Comparison of ENCODE assay signal across 19 cellular contexts in the genomic region with DNA sequence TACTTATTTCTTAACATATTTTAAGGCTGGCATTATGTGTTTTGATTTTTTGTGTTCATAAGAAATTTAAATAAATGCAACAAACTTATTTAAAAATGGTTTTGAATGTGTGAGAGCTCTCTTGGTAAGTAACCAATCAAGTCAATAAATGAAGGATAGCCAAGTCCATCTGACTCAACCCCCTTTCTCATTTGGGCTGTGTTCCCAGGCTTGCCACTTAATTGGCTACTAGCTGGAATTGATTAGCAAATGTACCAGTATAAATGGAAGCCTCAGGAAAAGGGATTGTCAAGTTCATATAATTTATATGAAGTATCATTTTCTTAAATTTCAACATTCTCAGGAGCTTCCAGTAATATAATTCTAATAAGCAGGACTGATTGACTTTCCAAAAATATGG.
DNase-seq lines count a peak whose midpoint lies in the region; FAIRE-seq lines count a peak whose summit lies in the region.
"Had no signal": no experiment of that assay in that cellular context is flagged by ENCODE, and none has a peak within 500 bp of the region (broad histone marks: within the 10 kb centered on the region; RNA-seq: fewer than 3 reads in every experiment).

No MANE protein-coding gene starts in this region.

- H3K36me3 Mint-ChIP-seq in activated T-cell treated with anti-CD3 and anti-CD28 coated beads, Interleukin-2, amount 50 U/mL, for 24 hours (ENCODE audit: low read depth): no peaks in the 10 kb centered on the region
- H3K36me3 Mint-ChIP-seq: CD4-positive, CD25-positive, alpha-beta regulatory T cell had no signal

- H3K4me3 Mint-ChIP-seq in activated T-cell treated with anti-CD3 and anti-CD28 coated beads, Interleukin-2, amount 50 U/mL, for 24 hours: no peak overlapping the region
- H3K4me3 Mint-ChIP-seq: CD4-positive, CD25-positive, alpha-beta regulatory T cell had no signal

- no peaks in the 10 kb centered on the region for H3K9me3 Mint-ChIP-seq in activated T-cell treated with anti-CD3 and anti-CD28 coated beads, Interleukin-2, amount 50 U/mL, for 24 hours
- H3K9me3 Mint-ChIP-seq: CD4-positive, CD25-positive, alpha-beta regulatory T cell had no signal

- peaks cover 3% of the 10 kb centered on the region for H3K27me3 Mint-ChIP-seq in activated T-cell treated with anti-CD3 and anti-CD28 coated beads, Interleukin-2, amount 50 U/mL, for 24 hours

- no peak for FAIRE-seq in small intestine (lab: Jason Lieb, UNC)
- FAIRE-seq: A549, GM12891 had no signal

- H3K9me3 ChIP-seq in small intestine (ENCODE audit: control insufficient read depth, low read depth): no peaks in the 10 kb centered on the region
- H3K9me3 ChIP-seq: A549, Peyer's patch had no signal

- no peaks in the 10 kb centered on the region for H3K27me3 ChIP-seq in small intestine (ENCODE audit: control insufficient read depth in 2 of 2, insufficient read depth in 2 of 2, low read length in 2 of 2)
- H3K27me3 ChIP-seq: Peyer's patch had no signal

- H3K4me1 ChIP-seq in small intestine (ENCODE audit: control insufficient read depth in 2 of 2, insufficient read depth in 1 of 2, low read depth in 1 of 2, low read length in 1 of 2): no peaks in the 10 kb centered on the region
- H3K4me1 ChIP-seq: A549, Peyer's patch had no signal

- H3K27ac ChIP-seq in small intestine (ENCODE audit: low read depth in 1 of 2, low read length in 1 of 2): no peak overlapping the region
- H3K27ac ChIP-seq: A549, Peyer's patch had no signal

- H3K4me1 Mint-ChIP-seq in activated T-cell treated with anti-CD3 and anti-CD28 coated beads, Interleukin-2, amount 50 U/mL, for 24 hours (ENCODE audit: low read depth): no peaks in the 10 kb centered on the region
- H3K4me1 Mint-ChIP-seq: CD4-positive, CD25-positive, alpha-beta regulatory T cell had no signal

- no peak overlapping the region for H3K27ac Mint-ChIP-seq in activated T-cell treated with anti-CD3 and anti-CD28 coated beads, Interleukin-2, amount 50 U/mL, for 24 hours
- H3K27ac Mint-ChIP-seq: CD4-positive, CD25-positive, alpha-beta regulatory T cell had no signal

- no peak overlapping the region for H3K4me3 ChIP-seq in small intestine (ENCODE audit: low read depth in 1 of 2, low read length in 2 of 2)
- H3K4me3 ChIP-seq: A549, Peyer's patch had no signal

- H3K36me3 ChIP-seq in small intestine (ENCODE audit: control insufficient read depth in 2 of 2, insufficient read depth in 2 of 2, low read length in 2 of 2): no peaks in the 10 kb centered on the region
- H3K36me3 ChIP-seq: Peyer's patch had no signal

- DNase-seq in COR-L47 (lab: John Stamatoyannopoulos, UW) (peak; percentile 58), NCI-H1105 treated with DMSO at 0.1 percent for 48 hours (lab: John Stamatoyannopoulos, UW) (peak; percentile 95), NCI-H748 (lab: John Stamatoyannopoulos, UW; ENCODE audit: unreplicated experiment) (peak; percentile 87), globus pallidus (ENCODE audit: low spot score) (peak; percentile 19), small intestine (no peak), MV-4-11 (lab: John Stamatoyannopoulos, UW) (no peak)
- DNase-seq in activated CD4-positive, alpha-beta T cell treated with anti-CD3 and anti-CD28 coated beads, Interleukin-2, amount 50 U/mL, for 48 hours: no peak
- DNase-seq in activated T-cell treated with anti-CD3 and anti-CD28 coated beads, Interleukin-2, amount 50 U/mL, for 24 hours: no peak
- DNase-seq: AML-193; Calu3; CD4-positive, CD25-positive, alpha-beta regulatory T cell; GOT3; NCI-H2029; NCI-H2227 treated with DMSO at 0.1 percent for 48 hours; NCI-H526 treated with DMSO at 0.1 percent for 48 hours; Peyer's patch; SHP77 had no signal

Comparison
In these comparisons a context has a peak if more than half of its experiments do, and no peak if none do; other contexts are left out.
1. DNase-seq: peak in COR-L47 (single experiment), NCI-H1105 treated with DMSO at 0.1 percent for 48 hours (single experiment), NCI-H748 (single experiment) and globus pallidus (single experiment); none in activated CD4-positive, alpha-beta T cell treated with anti-CD3 and anti-CD28 coated beads, Interleukin-2, amount 50 U/mL, for 48 hours (0 of 2), small intestine (single experiment), activated T-cell treated with anti-CD3 and anti-CD28 coated beads, Interleukin-2, amount 50 U/mL, for 24 hours (single experiment) and MV-4-11 (single experiment).